ENCODE assay signal across 8 cellular contexts in genomic region chr3:55487376-55488241, GRCh38. TPM values are rescaled to one million over a fixed set of nuclear protein-coding genes. Genes with fewer than 3 reads are reported as not detected.
A peak's percentile ranks its signal among the peaks of the same experiment; 100 is the strongest.
DNase-seq lines count a peak whose midpoint lies in the region; ATAC-seq and TF ChIP-seq lines count a peak whose summit lies in the region.

No MANE protein-coding gene starts in this region.

- no peaks in the 10 kb centered on the region for H4K20me1 ChIP-seq in smooth muscle cell (ENCODE audit: low read depth)

- peaks cover 27% of the 10 kb centered on the region for H3K79me2 ChIP-seq in smooth muscle cell (ENCODE audit: low read depth)

- peak; percentile 17 for DNase-seq in DMS114 treated with DMSO at 0.1 percent for 48 hours (lab: John Stamatoyannopoulos, UW; ENCODE audit: unreplicated experiment)
- peak; percentile 12 for DNase-seq in KBM-7
- no peak for DNase-seq in activated naive CD8-positive, alpha-beta T cell treated with anti-CD3 and anti-CD28 coated beads, Interleukin-2, amount 50 U/mL, for 24 hours
- DNase-seq in smooth muscle cell (lab: John Stamatoyannopoulos, UW; ENCODE audit: unreplicated experiment) = no peak
- DNase-seq in cortex of kidney (lab: John Stamatoyannopoulos, UW) = no peak
- DNase-seq in NCI-H2107 treated with DMSO at 0.1 percent for 48 hours (lab: John Stamatoyannopoulos, UW; ENCODE audit: unreplicated experiment) = no peak
- DNase-seq in UCSD-AML1 (lab: John Stamatoyannopoulos, UW; ENCODE audit: unreplicated experiment) = no peak

- H3K4me2 ChIP-seq in smooth muscle cell = peak overlapping the region; percentile 93

- peaks cover 7% of the 10 kb centered on the region; the same call in 1 of the 2 replicates for H3K9me3 ChIP-seq in iPS-20b (ENCODE audit: insufficient read depth, low read depth, low read length)
- H3K9me3 ChIP-seq in smooth muscle cell (replicated peaks; ENCODE audit: low read depth) = no peaks in the 10 kb centered on the region

- H3K4me3 ChIP-seq in iPS-20b (ENCODE audit: low read length) (peak overlapping the region; percentile 89), smooth muscle cell (peak overlapping the region; percentile 86)

- in situ Hi-C loops in KBM-7 (cut with MboI; ENCODE audit: low pct_unique_long_range_greater_than_20kb, low sequenced_read_pairs) = no loop called here

- H3K4me1 Mint-ChIP-seq in activated naive CD8-positive, alpha-beta T cell treated with anti-CD3 and anti-CD28 coated beads, Interleukin-2, amount 50 U/mL, for 24 hours = peaks cover 22% of the 10 kb centered on the region

- H3K36me3 ChIP-seq in iPS-20b (ENCODE audit: insufficient read depth, low read depth, low read length) = no peaks in the 10 kb centered on the region
- H3K36me3 ChIP-seq in smooth muscle cell (ENCODE audit: low read depth) = no peaks in the 10 kb centered on the region

- H2AFZ ChIP-seq in smooth muscle cell (ENCODE audit: low read depth) = peak overlapping the region; percentile 92

- H3K9me3 Mint-ChIP-seq in activated naive CD8-positive, alpha-beta T cell treated with anti-CD3 and anti-CD28 coated beads, Interleukin-2, amount 50 U/mL, for 24 hours = no peaks in the 10 kb centered on the region

- no peaks in the 10 kb centered on the region for H3K36me3 Mint-ChIP-seq in activated naive CD8-positive, alpha-beta T cell treated with anti-CD3 and anti-CD28 coated beads, Interleukin-2, amount 50 U/mL, for 24 hours (ENCODE audit: low read depth)

- H3K9ac ChIP-seq in iPS-20b (ENCODE audit: low read depth, low read length) = peak overlapping the region; percentile 67; the same call in 1 of the 2 replicates
- H3K9ac ChIP-seq in smooth muscle cell (ENCODE audit: low read depth) = peak overlapping the region; percentile 32

- peak overlapping the region; percentile 66 for H3K4me3 Mint-ChIP-seq in activated naive CD8-positive, alpha-beta T cell treated with anti-CD3 and anti-CD28 coated beads, Interleukin-2, amount 50 U/mL, for 24 hours

- H3K27ac Mint-ChIP-seq in activated naive CD8-positive, alpha-beta T cell treated with anti-CD3 and anti-CD28 coated beads, Interleukin-2, amount 50 U/mL, for 24 hours = no peak overlapping the region

- H3F3A ChIP-seq in smooth muscle cell (ENCODE audit: low read depth) = peaks cover 12% of the 10 kb centered on the region

- no peak for TF ChIP-seq CTCF in smooth muscle cell (IDR thresholded peaks at IDR 0.05; ENCODE audit: borderline replicate concordance, insufficient read depth, poor library complexity, severe bottlenecking)

- under 1% methylated on average over 63 of the region's 71 CpGs for WGBS in smooth muscle cell (ENCODE audit: low lambda C conversion rate)

- peaks cover 68% of the 10 kb centered on the region for H3K27me3 Mint-ChIP-seq in activated naive CD8-positive, alpha-beta T cell treated with anti-CD3 and anti-CD28 coated beads, Interleukin-2, amount 50 U/mL, for 24 hours

- no peak for ATAC-seq in activated naive CD8-positive, alpha-beta T cell treated with anti-CD3 and anti-CD28 coated beads, Interleukin-2, amount 50 U/mL, for 24 hours

- no peak overlapping the region for H3K27ac ChIP-seq in iPS-20b (ENCODE audit: low read length)
- peak overlapping the region; percentile 86 for H3K27ac ChIP-seq in smooth muscle cell (ENCODE audit: low read depth)

- H3K4me1 ChIP-seq in iPS-20b (ENCODE audit: insufficient read depth, low read length) (peaks cover 12% of the 10 kb centered on the region), smooth muscle cell (ENCODE audit: low read depth) (peaks cover 24% of the 10 kb centered on the region)

- H3K27me3 ChIP-seq in iPS-20b (ENCODE audit: insufficient read depth, low read length) = peaks cover 95% of the 10 kb centered on the region
- H3K27me3 ChIP-seq in smooth muscle cell (ENCODE audit: low read depth) = no peaks in the 10 kb centered on the region

RNA-seq across cellular contexts. Expression of gene WNT5A, which starts 0.5 kb away (rescaled TPM):
- 54.8 and 81.8 TPM in 2 replicates for total RNA-seq in smooth muscle cell
- polyA plus RNA-seq in smooth muscle cell = 12.0 and 20.8 TPM in 2 replicates

Comparison
In these comparisons a context has a peak if more than half of its experiments do, and no peak if none do; other contexts are left out.
1. DNase-seq: peak in DMS114 treated with DMSO at 0.1 percent for 48 hours (single experiment) and KBM-7 (single experiment); none in activated naive CD8-positive, alpha-beta T cell treated with anti-CD3 and anti-CD28 coated beads, Interleukin-2, amount 50 U/mL, for 24 hours (single experiment), smooth muscle cell (single experiment), cortex of kidney (single experiment), NCI-H2107 treated with DMSO at 0.1 percent for 48 hours (single experiment) and UCSD-AML1 (single experiment).